ENCODE assay signal across 9 cellular contexts in the genomic region with DNA sequence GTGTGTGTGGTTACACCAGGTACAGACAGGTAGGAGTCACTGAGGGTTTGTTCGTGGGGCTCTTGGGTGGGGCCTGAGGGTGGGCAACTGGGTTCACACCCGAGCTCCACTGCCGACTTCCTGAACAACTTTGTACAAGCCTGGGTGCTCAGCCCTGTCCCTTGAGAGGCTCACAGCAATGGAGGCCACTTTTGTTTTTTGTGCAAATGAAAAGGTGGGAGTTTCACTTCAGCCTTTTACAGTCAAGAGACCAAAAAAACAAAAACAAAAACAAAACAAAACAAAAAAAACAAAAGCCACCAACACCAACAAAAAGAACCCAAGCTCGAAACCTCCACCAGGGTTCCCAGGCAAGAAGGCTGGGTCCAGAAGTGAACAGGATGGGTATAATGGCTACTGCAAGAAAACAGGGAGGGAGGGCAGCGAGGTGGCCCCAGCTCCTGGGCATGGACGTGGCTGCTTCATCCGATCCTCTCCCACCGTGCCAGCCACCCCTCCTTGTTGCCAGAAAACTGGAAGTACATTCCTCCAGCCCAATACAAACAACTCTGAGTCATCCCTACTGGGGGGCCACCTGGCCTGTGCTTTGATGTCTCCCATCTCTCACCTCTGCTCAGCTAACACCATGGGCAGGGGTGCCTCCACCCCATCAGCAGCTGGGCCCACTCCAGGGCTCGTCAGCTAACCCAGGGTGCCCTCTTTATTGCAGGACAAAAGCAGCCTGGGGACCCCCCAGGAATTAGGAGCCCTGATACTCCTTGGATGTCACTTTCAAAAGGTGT. TPM values are rescaled to one million over a fixed set of nuclear protein-coding genes. Genes with fewer than 3 reads are reported as not detected.
A peak's percentile ranks its signal among the peaks of the same experiment; 100 is the strongest.
DNase-seq lines count a peak whose midpoint lies in the region; ATAC-seq, FAIRE-seq and TF ChIP-seq lines count a peak whose summit lies in the region.
"Had no signal": no experiment of that assay in that cellular context is flagged by ENCODE, and none has a peak within 500 bp of the region (broad histone marks: within the 10 kb centered on the region; RNA-seq: fewer than 3 reads in every experiment).

No MANE protein-coding gene starts in this region.

- no peaks in the 10 kb centered on the region for H4K20me1 ChIP-seq in fibroblast of lung (ENCODE audit: control insufficient read depth, extremely low read depth, insufficient read depth, low read length)

- ATAC-seq in GM18505 (IDR thresholded peaks at IDR 0.05; ENCODE audit: unreplicated experiment) (no peak), RWPE2 (ENCODE audit: low read depth) (peak; percentile 8; the same call in 2 of the 3 replicates)

- H3K27ac ChIP-seq in RWPE2 (ENCODE audit: poor library complexity, severe bottlenecking) (peak overlapping the region; percentile 66), fibroblast of lung (ENCODE audit: insufficient read depth, low read length) (peak overlapping the region; percentile 69), small intestine (ENCODE audit: low read depth in 1 of 2, low read length in 1 of 2) (peak overlapping the region; percentile 5 to 85)

- no peak overlapping the region for H3K4me2 ChIP-seq in fibroblast of lung (ENCODE audit: extremely low read depth, insufficient read depth, low read length)

- H2AFZ ChIP-seq in fibroblast of lung (ENCODE audit: low read length): no peak overlapping the region

- no peaks in the 10 kb centered on the region for H3K27me3 ChIP-seq in RWPE2 (ENCODE audit: insufficient read depth, poor library complexity, severe bottlenecking)
- H3K27me3 ChIP-seq in fibroblast of lung (ENCODE audit: control insufficient read depth, insufficient read depth, low read length): no peaks in the 10 kb centered on the region
- H3K27me3 ChIP-seq in small intestine (ENCODE audit: control insufficient read depth in 2 of 2, insufficient read depth in 2 of 2, low read length in 2 of 2): no peaks in the 10 kb centered on the region

- peak; percentile 32 for TF ChIP-seq POLR2A in GM18505 (IDR thresholded peaks at IDR 0.05; ENCODE audit: borderline replicate concordance, extremely low read depth, insufficient read depth, insufficient read length)

- H3K4me1 ChIP-seq in RWPE2 (ENCODE audit: insufficient read depth, poor library complexity, severe bottlenecking) (peaks cover 30% of the 10 kb centered on the region), fibroblast of lung (ENCODE audit: control insufficient read depth, extremely low read depth, insufficient read depth, low read length) (peaks cover 18% of the 10 kb centered on the region), small intestine (ENCODE audit: control insufficient read depth in 2 of 2, insufficient read depth in 1 of 2, low read depth in 1 of 2, low read length in 1 of 2) (peaks cover 9 to 19% of the 10 kb centered on the region in 2 donors)

- TF ChIP-seq CTCF in RWPE2 (IDR thresholded peaks at IDR 0.05; ENCODE audit: poor library complexity, severe bottlenecking) (no peak), fibroblast of lung (conservative IDR thresholded peaks at IDR 0.05 in 1 of 2, IDR thresholded peaks at IDR 0.05 in 1 of 2; ENCODE audit: low read depth in 1 of 2, low read length in 2 of 2) (no peak)

- no peaks in the 10 kb centered on the region for H3K36me3 ChIP-seq in RWPE2 (ENCODE audit: low read depth)
- no peaks in the 10 kb centered on the region for H3K36me3 ChIP-seq in fibroblast of lung (ENCODE audit: control insufficient read depth, insufficient read depth, low read length)
- H3K36me3 ChIP-seq in small intestine (ENCODE audit: control insufficient read depth in 2 of 2, insufficient read depth in 2 of 2, low read length in 2 of 2): no peaks in the 10 kb centered on the region

- H3K9me3 ChIP-seq in RWPE2 (ENCODE audit: severe bottlenecking) (no peaks in the 10 kb centered on the region), fibroblast of lung (ENCODE audit: control insufficient read depth, insufficient read depth, low read depth, low read length) (no peaks in the 10 kb centered on the region), small intestine (ENCODE audit: control insufficient read depth, low read depth) (no peaks in the 10 kb centered on the region)

- DNase-seq in RWPE2 (ENCODE audit: low spot score) (no peak), fibroblast of lung (ENCODE audit: low read depth in 2 of 2) (no peak), small intestine (no peak), HuH-7.5 (ENCODE audit: low spot score) (no peak), dermis blood vessel endothelial cell (no peak), NCI-H1048 (lab: John Stamatoyannopoulos, UW) (no peak)
- DNase-seq in activated naive CD4-positive, alpha-beta T cell treated with Interleukin-2 at 50 U/mL for 16 hours: no peak

- no peaks in the 10 kb centered on the region for H3K79me2 ChIP-seq in fibroblast of lung (ENCODE audit: control insufficient read depth, insufficient read depth, low read length)

- H3K4me3 ChIP-seq in RWPE2 (ENCODE audit: severe bottlenecking): no peak overlapping the region
- H3K4me3 ChIP-seq in fibroblast of lung (replicated peaks in 1 of 4; ENCODE audit: control extremely low read depth in 1 of 4, insufficient read depth in 1 of 4, low read depth in 3 of 4, low read length in 4 of 4): no peak overlapping the region
- H3K4me3 ChIP-seq in small intestine (ENCODE audit: low read depth in 1 of 2, low read length in 2 of 2): no peak overlapping the region

- FAIRE-seq in small intestine (lab: Jason Lieb, UNC): no peak

- no peak overlapping the region for H3K9ac ChIP-seq in fibroblast of lung (ENCODE audit: insufficient read depth, low read length)

- 37 to 52% (median 37%) methylated on average over 9 of the region's 9 CpGs for WGBS in small intestine, 3 donors

RNA-seq across cellular contexts. Expression of gene RHBDF2, which starts 2.1 kb away (rescaled TPM):
- total RNA-seq in fibroblast of lung: 3.9 and 5.1 TPM in 2 replicates
- 0.94 and 1.7 TPM in 2 replicates for polyA plus RNA-seq in fibroblast of lung
- polyA plus RNA-seq in fibroblast of lung (2012): 2.8 TPM in 2 replicates
- polyA minus RNA-seq in fibroblast of lung (ENCODE audit: low replicate concordance): 2.4 and 3.9 TPM in 2 replicates
- 10 to 100 TPM in 1 of 3 donors, 1 to 10 TPM in 2; 2.0 to 17.7 (median 4.1) TPM for polyA plus RNA-seq in small intestine
- 34.5 and 35.5 TPM in 2 replicates for total RNA-seq in dermis blood vessel endothelial cell

RNA-seq across cellular contexts. Expression of gene AANAT, which starts 31.7 kb away (rescaled TPM):
- total RNA-seq in fibroblast of lung (not detected in 2 replicates), dermis blood vessel endothelial cell (not detected in 2 replicates)
- polyA plus RNA-seq in fibroblast of lung (not detected in 2 replicates), small intestine (not detected)
- not detected in 2 replicates for polyA plus RNA-seq in fibroblast of lung (2012)
- not detected in 2 replicates for polyA minus RNA-seq in fibroblast of lung (ENCODE audit: low replicate concordance)
- total RNA-seq: H4 had no signal

RNA-seq across cellular contexts. Expression of gene CYGB, which starts 38.4 kb away (rescaled TPM):
- total RNA-seq in fibroblast of lung (12.4 and 19.5 TPM in 2 replicates), dermis blood vessel endothelial cell (1.6 and 4.4 TPM in 2 replicates)
- polyA plus RNA-seq in fibroblast of lung (9.1 and 10.0 TPM in 2 replicates), small intestine (10 to 100 TPM in 2 of 3 donors, 1 to 10 TPM in 1; 1.1 to 35.4 (median 13.2) TPM)
- 19.9 and 25.0 TPM in 2 replicates for polyA plus RNA-seq in fibroblast of lung (2012)
- polyA minus RNA-seq in fibroblast of lung (ENCODE audit: low replicate concordance): 15.1 and 19.0 TPM in 2 replicates

RNA-seq across cellular contexts. Expression of gene PRCD, which starts 40.8 kb away (rescaled TPM):
- 4.1 and 4.3 TPM in 2 replicates for total RNA-seq in fibroblast of lung
- 0.72 and 0.89 TPM in 2 replicates for polyA plus RNA-seq in fibroblast of lung
- polyA plus RNA-seq in fibroblast of lung (2012): 1.1 and 2.0 TPM in 2 replicates
- not detected in 2 replicates for polyA minus RNA-seq in fibroblast of lung (ENCODE audit: low replicate concordance)
- 1 to 10 TPM in 2 of 3 donors, not detected in 1; 1.6 to 2.2 TPM for polyA plus RNA-seq in small intestine
- 0.19 and 0.68 TPM in 2 replicates for total RNA-seq in dermis blood vessel endothelial cell
- total RNA-seq: H4 had no signal

RNA-seq across cellular contexts. Expression of gene UBE2O, which starts 46.1 kb away (rescaled TPM):
- total RNA-seq in fibroblast of lung: 9.2 and 12.4 TPM in 2 replicates
- 10.8 and 11.5 TPM in 2 replicates for polyA plus RNA-seq in fibroblast of lung
- polyA plus RNA-seq in fibroblast of lung (2012): 10.2 and 13.1 TPM in 2 replicates
- polyA minus RNA-seq in fibroblast of lung (ENCODE audit: low replicate concordance): 119 and 153 TPM in 2 replicates
- polyA plus RNA-seq in small intestine: 10 to 100 TPM in 1 of 3 donors, 1 to 10 TPM in 2; 5.7 to 12.2 (median 6.9) TPM
- total RNA-seq in dermis blood vessel endothelial cell: 20.9 and 27.8 TPM in 2 replicates
